Comparison of ENCODE assay signal across 14 cellular contexts in the genomic region with DNA sequence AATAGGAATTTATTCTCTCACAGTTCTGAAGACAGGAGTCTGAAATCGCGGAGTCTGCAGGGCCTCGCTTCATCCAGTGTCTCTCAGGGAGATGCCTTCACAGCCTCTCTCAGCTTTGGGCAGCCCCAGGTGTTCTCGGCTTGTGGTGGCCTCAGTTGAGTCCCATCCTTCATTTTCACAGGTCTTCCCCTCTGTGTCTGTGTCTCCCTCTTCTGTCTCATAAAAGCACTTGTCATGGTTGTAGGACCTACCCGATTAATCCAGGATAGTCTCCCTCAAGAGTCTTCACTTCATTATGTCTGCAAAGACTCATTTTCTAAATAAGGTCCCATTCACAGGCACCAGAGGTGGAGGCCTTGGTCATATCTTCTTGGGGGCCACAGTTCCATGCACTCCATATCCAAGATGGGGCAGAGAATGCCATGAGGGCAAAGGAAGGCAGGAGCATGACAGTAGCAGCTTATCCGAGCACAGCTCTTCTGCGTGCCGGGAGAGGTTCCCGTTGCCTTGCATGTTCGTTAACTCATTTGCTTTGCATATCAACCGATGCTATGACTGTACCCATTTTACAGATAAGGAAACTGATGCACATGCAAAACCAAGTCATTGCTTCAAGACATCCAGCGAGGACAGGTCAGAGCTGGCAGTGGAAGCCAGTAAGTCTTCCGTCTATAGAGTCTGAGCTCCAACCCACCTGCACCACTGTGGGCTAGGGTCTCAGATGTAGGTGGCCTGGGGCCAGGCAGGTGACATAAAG.
"Had no signal": no experiment of that assay in that cellular context is flagged by ENCODE, and none has a peak within 500 bp of the region (broad histone marks: within the 10 kb centered on the region; RNA-seq: fewer than 3 reads in every experiment).

No MANE protein-coding gene starts in this region.

- H3K36me3 ChIP-seq: cardiac muscle cell, sigmoid colon, suprapubic skin had no signal

- H3K4me3 Mint-ChIP-seq: activated B cell treated with CpG ODN at 0.5 μM for 24 hours; activated CD4-positive, alpha-beta T cell treated with anti-CD3 and anti-CD28 coated beads, Interleukin-2, amount 10 ng/mL, durations not matched to agents 7 days and 5 days; activated naive CD4-positive, alpha-beta T cell treated with anti-CD3 and anti-CD28 coated beads for 36 hours; activated T-helper 17 cell treated with anti-CD3 and anti-CD28 coated beads, Interleukin-2, amount 50 U/mL, for 72 hours; naive thymus-derived CD4-positive, alpha-beta T cell; type B pancreatic cell had no signal

- H3K36me3 Mint-ChIP-seq: naive thymus-derived CD4-positive, alpha-beta T cell; type B pancreatic cell had no signal

- H3K27ac ChIP-seq: cardiac muscle cell, sigmoid colon, suprapubic skin had no signal

- H3K27me3 ChIP-seq: sigmoid colon had no signal

- H3K27ac Mint-ChIP-seq: activated B cell treated with CpG ODN at 0.5 μM for 24 hours; activated CD4-positive, alpha-beta T cell treated with anti-CD3 and anti-CD28 coated beads, Interleukin-2, amount 10 ng/mL, durations not matched to agents 7 days and 5 days; activated naive CD4-positive, alpha-beta T cell treated with anti-CD3 and anti-CD28 coated beads for 36 hours; activated T-helper 17 cell treated with anti-CD3 and anti-CD28 coated beads, Interleukin-2, amount 50 U/mL, for 72 hours; naive thymus-derived CD4-positive, alpha-beta T cell; type B pancreatic cell had no signal

- DNase-seq: activated B cell treated with CpG ODN at 0.5 μM for 24 hours; activated CD4-positive, alpha-beta T cell treated with anti-CD3 and anti-CD28 coated beads, Interleukin-2, amount 10 ng/mL, durations not matched to agents 7 days and 5 days; activated naive CD4-positive, alpha-beta T cell treated with anti-CD3 and anti-CD28 coated beads for 36 hours; activated T-cell treated with anti-CD3 and anti-CD28 coated beads for 4 hours; foreskin melanocyte; head of caudate nucleus; naive thymus-derived CD4-positive, alpha-beta T cell; sigmoid colon; stimulated activated naive CD4-positive, alpha-beta T cell treated with Interleukin-2 at 50 U/mL for 16 hours; T1000 had no signal

- ATAC-seq: activated T-helper 17 cell treated with anti-CD3 and anti-CD28 coated beads, Interleukin-2, amount 50 U/mL, for 72 hours; naive thymus-derived CD4-positive, alpha-beta T cell had no signal

- H3K4me1 Mint-ChIP-seq: activated B cell treated with CpG ODN at 0.5 μM for 24 hours; activated CD4-positive, alpha-beta T cell treated with anti-CD3 and anti-CD28 coated beads, Interleukin-2, amount 10 ng/mL, durations not matched to agents 7 days and 5 days; activated T-helper 17 cell treated with anti-CD3 and anti-CD28 coated beads, Interleukin-2, amount 50 U/mL, for 72 hours; naive thymus-derived CD4-positive, alpha-beta T cell had no signal

- H3K4me3 ChIP-seq: cardiac muscle cell, sigmoid colon, suprapubic skin had no signal

- H3K9me3 ChIP-seq: sigmoid colon, suprapubic skin had no signal

- H3K27me3 Mint-ChIP-seq: activated B cell treated with CpG ODN at 0.5 μM for 24 hours; activated CD4-positive, alpha-beta T cell treated with anti-CD3 and anti-CD28 coated beads, Interleukin-2, amount 10 ng/mL, durations not matched to agents 7 days and 5 days had no signal

- H3K4me1 ChIP-seq: sigmoid colon, suprapubic skin had no signal

- H3K9me3 Mint-ChIP-seq: activated B cell treated with CpG ODN at 0.5 μM for 24 hours; activated CD4-positive, alpha-beta T cell treated with anti-CD3 and anti-CD28 coated beads, Interleukin-2, amount 10 ng/mL, durations not matched to agents 7 days and 5 days; activated naive CD4-positive, alpha-beta T cell treated with anti-CD3 and anti-CD28 coated beads for 36 hours; activated T-helper 17 cell treated with anti-CD3 and anti-CD28 coated beads, Interleukin-2, amount 50 U/mL, for 72 hours; type B pancreatic cell had no signal
